In the genomic region with DNA sequence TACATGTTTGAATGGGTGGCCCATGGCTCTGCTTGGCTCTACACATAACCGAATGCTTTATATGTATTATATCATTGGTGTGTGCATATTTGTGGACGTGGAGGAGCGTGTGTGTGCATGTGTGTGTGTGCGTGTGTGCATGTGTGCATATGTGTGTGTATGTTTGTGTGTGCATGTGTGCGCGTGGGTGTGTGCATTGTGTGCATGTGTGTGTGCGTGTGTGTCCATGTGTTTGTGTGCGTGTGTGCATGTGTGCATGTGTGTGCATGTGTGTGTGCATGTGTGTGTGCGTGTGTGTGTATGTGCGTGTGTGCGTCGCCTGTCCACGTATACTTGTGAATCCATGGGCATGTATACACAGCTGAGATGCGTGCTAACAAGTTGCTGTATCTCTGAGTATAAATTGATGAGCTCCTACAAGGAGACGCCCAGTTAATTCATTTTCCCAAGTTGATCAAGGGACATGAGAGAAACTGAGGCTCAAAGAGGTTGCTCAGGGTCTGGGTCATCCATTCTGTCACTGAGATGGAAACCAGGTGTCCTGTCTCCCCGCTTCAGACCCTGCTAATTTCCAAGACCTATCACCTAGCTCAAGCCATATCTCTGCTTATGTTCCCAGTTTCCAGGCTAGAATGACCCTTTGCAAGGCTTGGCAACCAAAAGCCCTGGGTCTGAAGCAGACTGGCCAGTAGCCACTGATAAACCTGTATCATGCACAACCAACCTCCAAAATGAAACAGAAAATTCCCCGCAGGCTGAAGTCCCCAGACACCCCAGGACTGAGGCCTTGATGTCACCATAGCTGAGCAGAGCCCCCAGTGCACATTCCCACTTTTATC, we compare ENCODE assay signal across 1 cellular context.
TF ChIP-seq lines count a peak whose summit lies in the region.

No MANE protein-coding gene starts in this region.

TF ChIP-seq in HEK293, 187 proteins besides CTCF, POLR2A, EP300 and RAD21:
- TF ChIP-seq, protein P1, sequence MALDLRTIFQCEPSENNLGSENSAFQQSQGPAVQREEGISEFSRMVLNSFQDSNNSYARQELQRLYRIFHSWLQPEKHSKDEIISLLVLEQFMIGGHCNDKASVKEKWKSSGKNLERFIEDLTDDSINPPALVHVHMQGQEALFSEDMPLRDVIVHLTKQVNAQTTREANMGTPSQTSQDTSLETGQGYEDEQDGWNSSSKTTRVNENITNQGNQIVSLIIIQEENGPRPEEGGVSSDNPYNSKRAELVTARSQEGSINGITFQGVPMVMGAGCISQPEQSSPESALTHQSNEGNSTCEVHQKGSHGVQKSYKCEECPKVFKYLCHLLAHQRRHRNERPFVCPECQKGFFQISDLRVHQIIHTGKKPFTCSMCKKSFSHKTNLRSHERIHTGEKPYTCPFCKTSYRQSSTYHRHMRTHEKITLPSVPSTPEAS (tag by site-specific recombination; IDR thresholded peaks at IDR 0.05) = peak; percentile 100
- TF ChIP-seq, protein P2, sequence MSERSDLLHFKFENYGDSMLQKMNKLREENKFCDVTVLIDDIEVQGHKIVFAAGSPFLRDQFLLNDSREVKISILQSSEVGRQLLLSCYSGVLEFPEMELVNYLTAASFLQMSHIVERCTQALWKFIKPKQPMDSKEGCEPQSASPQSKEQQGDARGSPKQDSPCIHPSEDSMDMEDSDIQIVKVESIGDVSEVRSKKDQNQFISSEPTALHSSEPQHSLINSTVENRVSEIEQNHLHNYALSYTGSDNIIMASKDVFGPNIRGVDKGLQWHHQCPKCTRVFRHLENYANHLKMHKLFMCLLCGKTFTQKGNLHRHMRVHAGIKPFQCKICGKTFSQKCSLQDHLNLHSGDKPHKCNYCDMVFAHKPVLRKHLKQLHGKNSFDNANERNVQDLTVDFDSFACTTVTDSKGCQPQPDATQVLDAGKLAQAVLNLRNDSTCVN (tag by site-specific recombination; optimal IDR thresholded peaks at IDR 0.05) = peak; percentile 13
- 0 out of 2 replicates have a peak, but pooled peaks have one; percentile 57 for TF ChIP-seq ZNF785 (tag by site-specific recombination; IDR thresholded peaks at IDR 0.05)
- TF ChIP-seq GLIS1 (tag by site-specific recombination; IDR thresholded peaks at IDR 0.05) = no peak
- peak; percentile 26; the same call in 1 of the 2 replicates for TF ChIP-seq ZFHX2 (tag by site-specific recombination; conservative IDR thresholded peaks at IDR 0.05)
- 0 out of 2 replicates have a peak, but pooled peaks have one; percentile 5 for TF ChIP-seq EGR2 (tag by site-specific recombination; IDR thresholded peaks at IDR 0.05; ENCODE audit: low read depth)
- TF ChIP-seq ZNF433 (tag by site-specific recombination; IDR thresholded peaks at IDR 0.05; ENCODE audit: low read depth) = no peak
- TF ChIP-seq ZNF830 (tag by site-specific recombination; IDR thresholded peaks at IDR 0.05; ENCODE audit: low read depth) = no peak
